8 cellular contexts compared by ENCODE assay signal in genomic region chr4:2934813-2935761, GRCh38. TPM values are rescaled to one million over a fixed set of nuclear protein-coding genes. Genes with fewer than 3 reads are reported as not detected.
DNase-seq lines count a peak whose midpoint lies in the region; ATAC-seq and TF ChIP-seq lines count a peak whose summit lies in the region.

No MANE protein-coding gene starts in this region.

- peak overlapping the region; percentile 87 to 91 (median 87) for H3K4me3 ChIP-seq in liver (ENCODE audit: low read depth in 1 of 3, low read length in 3 of 3)

- H3K9me3 ChIP-seq in liver (ENCODE audit: control insufficient read depth in 4 of 4, low read length in 3 of 4) = no peaks in the 10 kb centered on the region

- ATAC-seq in HG03558 (IDR thresholded peaks at IDR 0.05; ENCODE audit: extremely low read depth, unreplicated experiment) = peak; percentile 32

- H3K4me1 ChIP-seq in liver (ENCODE audit: control insufficient read depth in 4 of 4, insufficient read depth in 4 of 4, low read length in 3 of 4) = peaks cover 9 to 34% (median 24%) of the 10 kb centered on the region in 4 donors

- DNase-seq in AG20443 (ENCODE audit: low spot score) = peak; percentile 97
- DNase-seq in NCI-H69 (lab: John Stamatoyannopoulos, UW) = peak; percentile 90
- peak; percentile 92 to 96 for DNase-seq in activated CD4-positive, alpha-beta T cell treated with anti-CD3 and anti-CD28 coated beads, Interleukin-2, amount 50 U/mL, for 24 hours (ENCODE audit: low read depth in 1 of 2, low spot score in 1 of 2)
- peak; percentile 91 for DNase-seq in dermis blood vessel endothelial cell
- peak; percentile 93 for DNase-seq in stimulated activated CD4-positive, alpha-beta T cell treated with anti-CD3 and anti-CD28 coated beads, Interleukin-2, amount 100 ng/mL, for 4 hours (ENCODE audit: low read depth)

- peak; percentile 18 for TF ChIP-seq CTCF in liver (IDR thresholded peaks at IDR 0.05; ENCODE audit: low read depth, low read length, missing input control)

- no peaks in the 10 kb centered on the region for H3K27me3 ChIP-seq in liver (ENCODE audit: control insufficient read depth in 4 of 4, insufficient read depth in 4 of 4, low read length in 3 of 4)

- peak; percentile 95 for TF ChIP-seq POLR2A in GM19193 (IDR thresholded peaks at IDR 0.05; ENCODE audit: extremely low read depth, insufficient read depth, insufficient read length)

- peak overlapping the region; percentile 64 to 77 for H3K27ac ChIP-seq in liver (ENCODE audit: low read depth in 1 of 2, low read length in 2 of 2)

- peak in 1 of 2 donors; percentile 23 for TF ChIP-seq RAD21 in liver (IDR thresholded peaks at IDR 0.05)

- peaks cover 5 to 22% (median 14%) of the 10 kb centered on the region in 4 donors for H3K36me3 ChIP-seq in liver (ENCODE audit: control insufficient read depth in 4 of 4, insufficient read depth in 3 of 4, low read depth in 1 of 4, low read length in 3 of 4)

- H3K9ac ChIP-seq in liver (ENCODE audit: low read depth in 1 of 2, low read length in 2 of 2) = peak overlapping the region; percentile 21 to 80

- WGBS in liver = under 1% methylated on average over 70 of the region's 70 CpGs

TF ChIP-seq in liver, 16 proteins besides CTCF, POLR2A, EP300 and RAD21:
- TF ChIP-seq YY1 (IDR thresholded peaks at IDR 0.05) (no peak), GABPA (IDR thresholded peaks at IDR 0.05 in 1 of 2, conservative IDR thresholded peaks at IDR 0.05 in 1 of 2) (peak; percentile 78 to 92)

RNA-seq across cellular contexts. Expression of gene NOP14, which starts 28.1 kb away (rescaled TPM):
- total RNA-seq in dermis blood vessel endothelial cell = 18.5 and 32.4 TPM in 2 replicates
- total RNA-seq in liver = 10 to 100 TPM; 10.5 to 22.9 TPM
- 10 to 100 TPM; 12.6 to 16.2 TPM for polyA plus RNA-seq in liver

RNA-seq across cellular contexts. Expression of gene GRK4, which starts 28.3 kb away (rescaled TPM):
- total RNA-seq in dermis blood vessel endothelial cell (3.4 and 4.4 TPM in 2 replicates), liver (1 to 10 TPM; 2.0 to 2.2 TPM)
- 1 to 10 TPM; 1.0 to 1.6 TPM for polyA plus RNA-seq in liver

Comparison
In these comparisons a context has a peak if more than half of its experiments do, and no peak if none do; other contexts are left out.
1. Peak in every context shown above with its lines: DNase-seq, ATAC-seq, H3K4me3 ChIP-seq and H3K27ac ChIP-seq.